Comparison of ENCODE assay signal across 10 cellular contexts in the genomic region with DNA sequence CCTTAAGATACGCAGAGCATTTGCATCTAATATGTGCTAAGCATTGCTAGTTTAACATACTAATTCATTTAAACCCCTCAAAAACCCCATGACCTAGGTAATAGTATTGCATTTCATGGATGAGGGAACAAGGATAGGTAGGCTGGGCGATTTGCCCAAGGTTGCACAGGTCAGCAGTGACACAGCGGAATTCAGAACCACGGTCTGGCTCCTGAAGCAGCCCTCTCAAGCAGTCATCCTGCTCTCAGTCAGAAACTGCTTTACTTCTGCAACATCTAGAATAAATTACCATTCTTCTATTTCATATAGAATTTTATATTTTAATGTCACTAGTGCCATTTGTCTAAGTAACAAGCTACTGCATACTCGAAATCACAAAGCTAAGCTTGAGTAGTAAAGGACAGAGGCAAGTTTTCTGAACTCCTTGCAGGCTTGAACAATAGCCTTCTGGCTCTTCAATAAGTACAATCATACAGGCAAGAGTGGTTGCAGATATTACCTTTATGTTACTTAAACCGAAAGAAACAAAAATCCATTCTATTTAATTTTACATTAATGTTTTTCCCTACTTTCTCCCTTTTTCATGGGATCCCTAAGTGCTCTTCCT. TPM values are rescaled to one million over a fixed set of nuclear protein-coding genes. Genes with fewer than 3 reads are reported as not detected.
DNase-seq lines count a peak whose midpoint lies in the region; ATAC-seq and TF ChIP-seq lines count a peak whose summit lies in the region.
"Had no signal": no experiment of that assay in that cellular context is flagged by ENCODE, and none has a peak within 500 bp of the region (broad histone marks: within the 10 kb centered on the region; RNA-seq: fewer than 3 reads in every experiment).

No MANE protein-coding gene starts in this region.

- H3K27ac Mint-ChIP-seq in activated CD8-positive, alpha-beta memory T cell treated with anti-CD3 and anti-CD28 coated beads, Interleukin-2, amount 10 ng/mL, durations not matched to agents 7 days and 5 days, result no peak overlapping the region

- no peaks in the 10 kb centered on the region for H3K36me3 Mint-ChIP-seq in activated CD8-positive, alpha-beta memory T cell treated with anti-CD3 and anti-CD28 coated beads, Interleukin-2, amount 10 ng/mL, durations not matched to agents 7 days and 5 days

- ATAC-seq in activated CD8-positive, alpha-beta memory T cell treated with anti-CD3 and anti-CD28 coated beads, Interleukin-2, amount 10 ng/mL, durations not matched to agents 7 days and 5 days, result no peak
- ATAC-seq in HG03175 (IDR thresholded peaks at IDR 0.05; ENCODE audit: unreplicated experiment), result peak; percentile 17
- peak; percentile 72 for ATAC-seq in body of pancreas

- CTCF ChIA-PET in activated CD8-positive, alpha-beta memory T cell treated with anti-CD3 and anti-CD28 coated beads, Interleukin-2, amount 10 ng/mL, durations not matched to agents 7 days and 5 days (lab: Charles Lee), result interaction anchor here (0.7 to 3.3 kb wide), 9 partner anchors 8 to 242 kb away, joined by 3 to 22 read pairs (median 6); no protein-coding TSS in a partner anchor

- H3K9me3 ChIP-seq in body of pancreas, result no peaks in the 10 kb centered on the region

- no peaks in the 10 kb centered on the region for H3K27me3 ChIP-seq in body of pancreas

- 25 to 31% methylated on average over 6 of the region's 6 CpGs for WGBS in body of pancreas, 2 donors

- H3K27me3 Mint-ChIP-seq in activated CD8-positive, alpha-beta memory T cell treated with anti-CD3 and anti-CD28 coated beads, Interleukin-2, amount 10 ng/mL, durations not matched to agents 7 days and 5 days, result peaks cover 64% of the 10 kb centered on the region

- H3K9me3 Mint-ChIP-seq in activated CD8-positive, alpha-beta memory T cell treated with anti-CD3 and anti-CD28 coated beads, Interleukin-2, amount 10 ng/mL, durations not matched to agents 7 days and 5 days (ENCODE audit: low read depth), result no peaks in the 10 kb centered on the region

- peak overlapping the region; percentile 6 for H3K4me3 Mint-ChIP-seq in activated CD8-positive, alpha-beta memory T cell treated with anti-CD3 and anti-CD28 coated beads, Interleukin-2, amount 10 ng/mL, durations not matched to agents 7 days and 5 days

- H3K36me3 ChIP-seq in body of pancreas (replicated peaks in 1 of 2; ENCODE audit: insufficient read depth in 1 of 2, low read depth in 2 of 2), result no peaks in the 10 kb centered on the region

- H3K4me3 ChIP-seq in body of pancreas, result no peak overlapping the region

- peaks cover 9% of the 10 kb centered on the region for H3K4me1 Mint-ChIP-seq in activated CD8-positive, alpha-beta memory T cell treated with anti-CD3 and anti-CD28 coated beads, Interleukin-2, amount 10 ng/mL, durations not matched to agents 7 days and 5 days

- intact Hi-C loops in body of pancreas (cut with DNase I), result no loop called here

- H3K27ac ChIP-seq in body of pancreas (peak overlapping the region in 3 of 4 donors; percentile 22 to 59 (median 46)), temporal lobe (ENCODE audit: low read depth, low read length) (peak overlapping the region; percentile 27)
- H3K27ac ChIP-seq: epithelial cell of prostate, parathyroid adenoma had no signal

- TF ChIP-seq CTCF in body of pancreas (IDR thresholded peaks at IDR 0.05), result no peak

- peaks cover 16% of the 10 kb centered on the region for H3K4me1 ChIP-seq in body of pancreas
- H3K4me1 ChIP-seq: parathyroid adenoma had no signal

- no peak for TF ChIP-seq POLR2A in body of pancreas (IDR thresholded peaks at IDR 0.05)

- DNase-seq in activated CD8-positive, alpha-beta memory T cell treated with anti-CD3 and anti-CD28 coated beads, Interleukin-2, amount 10 ng/mL, durations not matched to agents 7 days and 5 days, result no peak
- DNase-seq in activated CD8-positive, alpha-beta memory T cell treated with anti-CD3 and anti-CD28 coated beads, Interleukin-2, amount 50 U/mL, for 48 hours, result no peak
- DNase-seq in body of pancreas, result peak; percentile 47 to 73 (median 62)
- DNase-seq in stimulated activated naive CD4-positive, alpha-beta T cell (lab: John Stamatoyannopoulos, UW), result no peak
- DNase-seq in AG20443 (ENCODE audit: low spot score), result no peak
- no peak for DNase-seq in AML-193 (lab: John Stamatoyannopoulos, UW)

RNA-seq across cellular contexts. Expression of gene SPP1, which starts 0.6 kb away (rescaled TPM):
- under 1 TPM in 1 of 2 experiments, not detected in 1; 0.54 TPM for total RNA-seq in activated CD8-positive, alpha-beta memory T cell treated with anti-CD3 and anti-CD28 coated beads, Interleukin-2, amount 10 ng/mL, durations not matched to agents 7 days and 5 days
- total RNA-seq in body of pancreas (100 to 1,000 TPM in 1 of 2 donors, 10 to 100 TPM in 1; 62.8 to 154 TPM), temporal lobe (73.0 TPM)

RNA-seq across cellular contexts. Expression of gene PKD2, which starts 32.5 kb away (rescaled TPM):
- total RNA-seq in activated CD8-positive, alpha-beta memory T cell treated with anti-CD3 and anti-CD28 coated beads, Interleukin-2, amount 10 ng/mL, durations not matched to agents 7 days and 5 days, result 10 to 100 TPM; 11.8 to 12.5 TPM
- total RNA-seq in body of pancreas, result 10 to 100 TPM; 29.8 to 33.6 TPM
- 35.4 TPM for total RNA-seq in temporal lobe

Comparison
In these comparisons a context has a peak if more than half of its experiments do, and no peak if none do; other contexts are left out.
1. DNase-seq: peak in body of pancreas (4 of 4); none in activated CD8-positive, alpha-beta memory T cell treated with anti-CD3 and anti-CD28 coated beads, Interleukin-2, amount 10 ng/mL, durations not matched to agents 7 days and 5 days (single experiment), activated CD8-positive, alpha-beta memory T cell treated with anti-CD3 and anti-CD28 coated beads, Interleukin-2, amount 50 U/mL, for 48 hours (single experiment), stimulated activated naive CD4-positive, alpha-beta T cell (0 of 6), AG20443 (single experiment) and AML-193 (0 of 2).
2. RNA of gene SPP1, which starts 0.6 kb away (total RNA-seq): 62.8 to 154 TPM in body of pancreas and 73.0 TPM in temporal lobe (single experiment); 0.54 TPM in activated CD8-positive, alpha-beta memory T cell treated with anti-CD3 and anti-CD28 coated beads, Interleukin-2, amount 10 ng/mL, durations not matched to agents 7 days and 5 days; every median in the first group is over 10 times any median in the second.